Comparison of ENCODE assay signal across 21 cellular contexts in the genomic region with DNA sequence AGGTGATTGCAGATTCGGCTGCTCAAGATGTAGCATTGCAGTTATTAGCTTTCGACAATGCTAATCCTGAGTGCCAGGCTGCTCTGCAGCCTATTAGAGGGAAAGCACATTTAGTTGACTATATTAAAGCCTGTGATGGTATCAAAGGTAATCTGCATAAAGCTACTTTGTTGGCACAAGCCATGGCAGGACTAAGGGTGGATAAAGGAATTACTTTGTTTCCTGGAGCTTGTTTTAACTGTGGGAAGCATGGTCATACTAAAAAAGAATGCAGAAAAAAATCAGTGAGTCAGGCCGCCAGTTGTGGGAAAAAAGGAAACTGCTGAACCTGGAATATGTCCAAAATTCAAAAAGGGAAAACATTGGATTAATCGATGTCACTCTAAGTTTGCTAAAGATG.
"Had no signal": no experiment of that assay in that cellular context is flagged by ENCODE, and none has a peak within 500 bp of the region (broad histone marks: within the 10 kb centered on the region; RNA-seq: fewer than 3 reads in every experiment).

No MANE protein-coding gene starts in this region.

- H3K27me3 Mint-ChIP-seq: activated CD4-positive, alpha-beta T cell treated with anti-CD3 and anti-CD28 coated beads, Interleukin-2, amount 10 ng/mL, durations not matched to agents 24 days and 14 days; activated naive CD8-positive, alpha-beta T cell treated with anti-CD3 and anti-CD28 coated beads, Interleukin-2, amount 50 U/mL, for 24 hours had no signal

- H3K27me3 ChIP-seq: dorsolateral prefrontal cortex, gastrocnemius medialis, heart right ventricle, left lung, sigmoid colon, suprapubic skin, upper lobe of left lung had no signal

- H3K9me3 Mint-ChIP-seq: activated CD4-positive, alpha-beta T cell treated with anti-CD3 and anti-CD28 coated beads, Interleukin-2, amount 10 ng/mL, durations not matched to agents 24 days and 14 days; activated naive CD8-positive, alpha-beta T cell treated with anti-CD3 and anti-CD28 coated beads, Interleukin-2, amount 50 U/mL, for 24 hours; nephron had no signal

- H3K27ac ChIP-seq: dorsolateral prefrontal cortex, gastrocnemius medialis, heart right ventricle, left lung, prostate gland, sigmoid colon, suprapubic skin, upper lobe of left lung had no signal

- H3K4me1 Mint-ChIP-seq: activated CD4-positive, alpha-beta T cell treated with anti-CD3 and anti-CD28 coated beads, Interleukin-2, amount 10 ng/mL, durations not matched to agents 24 days and 14 days; activated naive CD8-positive, alpha-beta T cell treated with anti-CD3 and anti-CD28 coated beads, Interleukin-2, amount 50 U/mL, for 24 hours; nephron had no signal

- H3K27ac Mint-ChIP-seq: activated CD4-positive, alpha-beta T cell treated with anti-CD3 and anti-CD28 coated beads, Interleukin-2, amount 10 ng/mL, durations not matched to agents 24 days and 14 days; activated naive CD8-positive, alpha-beta T cell treated with anti-CD3 and anti-CD28 coated beads, Interleukin-2, amount 50 U/mL, for 24 hours; nephron; WTC11 had no signal

- ATAC-seq: activated naive CD8-positive, alpha-beta T cell treated with anti-CD3 and anti-CD28 coated beads, Interleukin-2, amount 50 U/mL, for 24 hours; gastrocnemius medialis; heart right ventricle; left lung; stimulated activated naive CD8-positive, alpha-beta T cell treated with anti-CD3 and anti-CD28 coated beads, Interleukin-15, Interleukin-2, amounts not matched to agents 100 U/mL and 50 U/mL, for 24 hours; WTC11 had no signal

- H3K4me3 ChIP-seq: gastrocnemius medialis, heart right ventricle, left lung, prostate gland, sigmoid colon, suprapubic skin, upper lobe of left lung had no signal

- H3K4me1 ChIP-seq: gastrocnemius medialis, heart right ventricle, left lung, prostate gland, sigmoid colon, suprapubic skin, upper lobe of left lung had no signal

- H3K36me3 ChIP-seq: gastrocnemius medialis, heart right ventricle, left lung, prostate gland, sigmoid colon, suprapubic skin, upper lobe of left lung had no signal

- DNase-seq: activated CD4-positive, alpha-beta T cell treated with anti-CD3 and anti-CD28 coated beads, Interleukin-2, amount 10 ng/mL, durations not matched to agents 24 days and 14 days; activated CD8-positive, alpha-beta memory T cell treated with anti-CD3 and anti-CD28 coated beads for 24 hours; activated naive CD4-positive, alpha-beta T cell treated with Interleukin-2 at 50 U/mL for 16 hours; activated naive CD8-positive, alpha-beta T cell treated with anti-CD3 and anti-CD28 coated beads, Interleukin-2, amount 50 U/mL, for 24 hours; dorsolateral prefrontal cortex; gastrocnemius medialis; heart right ventricle; islet precursor cell; left lung; mesenchymal stem cell; occipital lobe; sigmoid colon; stimulated activated CD4-positive, alpha-beta T cell treated with anti-CD3 and anti-CD28 coated beads, Interleukin-12 subunit alpha, Interleukin-12 subunit beta, amount 100 ng/mL, for 4 hours; stimulated activated CD4-positive, alpha-beta T cell treated with anti-CD3 and anti-CD28 coated beads, Interleukin-2, amount 100 ng/mL, for 48 hours; stimulated activated CD8-positive, alpha-beta memory T cell treated with anti-CD3 and anti-CD28 coated beads, Interleukin-4, amount 100 ng/mL, for 48 hours; stimulated activated naive CD8-positive, alpha-beta T cell treated with anti-CD3 and anti-CD28 coated beads, Interleukin-15, Interleukin-2, amounts not matched to agents 100 U/mL and 50 U/mL, for 24 hours; upper lobe of left lung had no signal

- H3K9me3 ChIP-seq: gastrocnemius medialis, heart right ventricle, left lung, prostate gland, sigmoid colon, suprapubic skin, upper lobe of left lung had no signal

- H3K4me3 Mint-ChIP-seq: activated CD4-positive, alpha-beta T cell treated with anti-CD3 and anti-CD28 coated beads, Interleukin-2, amount 10 ng/mL, durations not matched to agents 24 days and 14 days; activated naive CD8-positive, alpha-beta T cell treated with anti-CD3 and anti-CD28 coated beads, Interleukin-2, amount 50 U/mL, for 24 hours; nephron; WTC11 had no signal
